In genomic region chr2:25462021-25462420, GRCh38 we compare ENCODE assay signal across 20 cellular contexts.
A peak's percentile ranks its signal among the peaks of the same experiment; 100 is the strongest.
DNase-seq lines count a peak whose midpoint lies in the region; ATAC-seq, FAIRE-seq and TF ChIP-seq lines count a peak whose summit lies in the region.
"Had no signal": no experiment of that assay in that cellular context is flagged by ENCODE, and none has a peak within 500 bp of the region (broad histone marks: within the 10 kb centered on the region; RNA-seq: fewer than 3 reads in every experiment).

No MANE protein-coding gene starts in this region.

- 93% methylated on average over 6 of the region's 6 CpGs for WGBS in HepG2 (ENCODE audit: low lambda C conversion rate)
- 100% methylated on average over 3 of the region's 6 CpGs for whole genome bisulfite sequencing in right lobe of liver (ENCODE audit: insufficient coverage, low coverage, low lambda C conversion rate, missing lambda C conversion rate)
- WGBS in K562 (ENCODE audit: insufficient coverage, low coverage, missing lambda C conversion rate) = 0% methylated on average over 6 of the region's 6 CpGs

- no peak overlapping the region for H3K4me2 ChIP-seq in HepG2 (ENCODE audit: low read depth, low read length)
- H3K4me2 ChIP-seq in K562 (ENCODE audit: insufficient read depth, low read length) = no peak overlapping the region
- peak overlapping the region; percentile 23 for H3K4me2 ChIP-seq in parathyroid adenoma (ENCODE audit: low read length)
- H3K4me2 ChIP-seq: BLaER1 had no signal

- TF ChIP-seq EP300 in HepG2 (IDR thresholded peaks at IDR 0.05; ENCODE audit: low read depth in 2 of 2, low read length in 2 of 2) = no peak
- no peak for TF ChIP-seq EP300 in HepG2 (CRISPR knock-in tag; IDR thresholded peaks at IDR 0.05; ENCODE audit: borderline replicate concordance)
- no peak for TF ChIP-seq EP300 in K562 (IDR thresholded peaks at IDR 0.05; ENCODE audit: low read length)

- POLR2A ChIA-PET in HepG2 (lab: Yijun Ruan, JAX) = no interaction called here
- POLR2A ChIA-PET in K562 (lab: Yijun Ruan, JAX) = interaction anchor here (1.1 kb wide), 1 partner anchor 19 kb away, joined by 4 read pairs; no protein-coding TSS in a partner anchor

- FAIRE-seq in HepG2 (lab: Jason Lieb, UNC) (no peak), K562 (lab: Jason Lieb, UNC) (no peak)
- FAIRE-seq: G401.6, GM12891, GM19239 had no signal

- H3K9me1 ChIP-seq in K562 (ENCODE audit: control insufficient read depth, insufficient read depth, low read length) = no peaks in the 10 kb centered on the region

- H4K20me1 ChIP-seq in HepG2 (ENCODE audit: insufficient read depth, low read length) = no peaks in the 10 kb centered on the region
- no peaks in the 10 kb centered on the region for H4K20me1 ChIP-seq in K562 (replicated peaks; ENCODE audit: control insufficient read depth, insufficient read depth, low read length)
- H4K20me1 ChIP-seq: BLaER1 had no signal

- no peak for TF ChIP-seq POLR2A in HepG2 (IDR thresholded peaks at IDR 0.05; ENCODE audit: insufficient read depth in 1 of 2, low read depth in 2 of 2, low read length in 2 of 2)
- no peak for TF ChIP-seq POLR2A in right lobe of liver (IDR thresholded peaks at IDR 0.05)
- TF ChIP-seq POLR2A in K562 (conservative IDR thresholded peaks at IDR 0.05) = no peak

- H3K36me3 ChIP-seq in HepG2 (replicated peaks in 1 of 2; ENCODE audit: control insufficient read depth in 1 of 2, insufficient read depth in 2 of 2, low read length in 2 of 2) = no peaks in the 10 kb centered on the region
- no peaks in the 10 kb centered on the region for H3K36me3 ChIP-seq in right lobe of liver
- H3K36me3 ChIP-seq in K562 (ENCODE audit: control insufficient read depth, insufficient read depth, low read length) = no peaks in the 10 kb centered on the region
- H3K36me3 ChIP-seq in parathyroid adenoma (ENCODE audit: control insufficient read depth, insufficient read depth, low read length) = no peaks in the 10 kb centered on the region
- H3K36me3 ChIP-seq: BE2C had no signal

- H2AFZ ChIP-seq in HepG2 (ENCODE audit: low read length) (no peak overlapping the region), K562 (ENCODE audit: low read depth, low read length) (no peak overlapping the region), parathyroid adenoma (no peak overlapping the region)

- no peaks in the 10 kb centered on the region for H3K27me3 ChIP-seq in HepG2 (ENCODE audit: control insufficient read depth in 1 of 2, insufficient read depth in 2 of 2, low read length in 2 of 2)
- no peaks in the 10 kb centered on the region for H3K27me3 ChIP-seq in right lobe of liver
- H3K27me3 ChIP-seq in K562 (ENCODE audit: control insufficient read depth in 2 of 2, insufficient read depth in 2 of 2, low read length in 2 of 2) = peaks cover 14 to 38% of the 10 kb centered on the region in 2 experiments
- H3K27me3 ChIP-seq in parathyroid adenoma (ENCODE audit: control insufficient read depth, insufficient read depth, low read length) = no peaks in the 10 kb centered on the region
- H3K27me3 ChIP-seq: BE2C, BLaER1 had no signal

- H3K27ac ChIP-seq in HepG2 (ENCODE audit: extremely low read length, insufficient read depth, low read length) (no peak overlapping the region), right lobe of liver (no peak overlapping the region), K562 (ENCODE audit: extremely low read depth, low read depth, low read length) (no peak overlapping the region), parathyroid adenoma (no peak overlapping the region)
- H3K27ac ChIP-seq: 22Rv1, BLaER1 had no signal

- no peak for ATAC-seq in HepG2
- ATAC-seq in right lobe of liver = no peak
- ATAC-seq in K562 = no peak

- intact Hi-C loops in HepG2 (cut with micrococcal nuclease; ENCODE audit: unreplicated experiment) = no loop called here
- intact Hi-C loops in right lobe of liver (cut with DNase I) = no loop called here
- intact Hi-C loops in K562 (cut with micrococcal nuclease) = no loop called here

- CTCF ChIA-PET in HepG2 (lab: Yijun Ruan, JAX; ENCODE audit: low intra/inter-chr PET ratio, low total read pairs) (no interaction called here), K562 (lab: Yijun Ruan, JAX; ENCODE audit: low intra/inter-chr PET ratio) (no interaction called here)

- TF ChIP-seq RAD21 in HepG2 (CRISPR knock-in tag; IDR thresholded peaks at IDR 0.05) (no peak), K562 (CRISPR knock-in tag; conservative IDR thresholded peaks at IDR 0.05 in 1 of 2, IDR thresholded peaks at IDR 0.05 in 1 of 2) (no peak)

- in situ Hi-C loops in HepG2 (cut with HindIII; ENCODE audit: extremely low pct_ligation_motif_present, low pct_unique_long_range_greater_than_20kb) (no loop called here), K562 (cut with MboI) (no loop called here)

- H3K4me1 ChIP-seq in HepG2 (ENCODE audit: insufficient read depth, low read length) (no peaks in the 10 kb centered on the region), right lobe of liver (no peaks in the 10 kb centered on the region), K562 (replicated peaks in 1 of 2; ENCODE audit: control insufficient read depth in 2 of 2, insufficient read depth in 2 of 2, low read length in 2 of 2) (no peaks in the 10 kb centered on the region), parathyroid adenoma (peaks cover 5% of the 10 kb centered on the region)
- H3K4me1 ChIP-seq: BE2C, BLaER1 had no signal

- DNase-seq in HepG2 (ENCODE audit: low spot score) (no peak), right lobe of liver (no peak), K562 (ENCODE audit: extremely low read depth in 1 of 4, low spot score in 3 of 4) (no peak), dedifferentiated amniotic fluid mesenchymal stem cell (ENCODE audit: extremely low spot score) (no peak), HuH-7 (ENCODE audit: low spot score) (no peak)
- DNase-seq: ACHN; BE2C; C1 segment of cervical spinal cord; CD4-positive, alpha-beta memory T cell; CD4-positive, CD25-positive, alpha-beta regulatory T cell; CD8-positive, alpha-beta memory T cell; COR-L47; DMS79 treated with DMSO at 0.1 percent for 48 hours; GF-D8 had no signal

- TF ChIP-seq CTCF in HepG2 (CRISPR knock-in tag; IDR thresholded peaks at IDR 0.05) (no peak), right lobe of liver (IDR thresholded peaks at IDR 0.05) (no peak), K562 (IDR thresholded peaks at IDR 0.05 in 2 of 3, conservative IDR thresholded peaks at IDR 0.05 in 1 of 3; ENCODE audit: insufficient read depth in 2 of 3, low read depth in 1 of 3, low read length in 3 of 3) (no peak), parathyroid adenoma (IDR thresholded peaks at IDR 0.05) (no peak)

- H3K9me3 ChIP-seq in HepG2 (ENCODE audit: low read length) (no peaks in the 10 kb centered on the region), right lobe of liver (no peaks in the 10 kb centered on the region), K562 (replicated peaks; ENCODE audit: control insufficient read depth, insufficient read depth, low read depth, low read length) (no peaks in the 10 kb centered on the region), parathyroid adenoma (ENCODE audit: control insufficient read depth, low read length) (no peaks in the 10 kb centered on the region)
- H3K9me3 ChIP-seq: BE2C, BLaER1 had no signal

- H3K9ac ChIP-seq in HepG2 (ENCODE audit: insufficient read depth, low read depth, low read length) (no peak overlapping the region), K562 (ENCODE audit: insufficient read depth in 1 of 2, low read depth in 2 of 2, low read length in 2 of 2) (no peak overlapping the region), parathyroid adenoma (no peak overlapping the region)
- H3K9ac ChIP-seq: BLaER1 had no signal

- no peaks in the 10 kb centered on the region for H3K79me2 ChIP-seq in HepG2 (ENCODE audit: insufficient read depth, low read length)
- no peaks in the 10 kb centered on the region for H3K79me2 ChIP-seq in K562 (ENCODE audit: control insufficient read depth, insufficient read depth, low read length)
- no peaks in the 10 kb centered on the region for H3K79me2 ChIP-seq in parathyroid adenoma

- BruUV-seq in HepG2 (replicated peaks; lab: Mats Ljungman, UMichigan) (no TSS peak), K562 (replicated peaks; lab: Mats Ljungman, UMichigan) (no TSS peak)

- H3K4me3 ChIP-seq in HepG2 (replicated peaks in 1 of 3; ENCODE audit: insufficient read depth in 1 of 3, low read depth in 2 of 3, low read length in 3 of 3) (no peak overlapping the region), right lobe of liver (no peak overlapping the region), K562 (no peak overlapping the region), parathyroid adenoma (ENCODE audit: low read depth, low read length) (no peak overlapping the region)
- H3K4me3 ChIP-seq: BLaER1 had no signal

TF ChIP-seq in HepG2, 621 proteins besides CTCF, POLR2A, EP300 and RAD21:
- peak; percentile 36; the same call in 1 of the 2 replicates for TF ChIP-seq MAFF (IDR thresholded peaks at IDR 0.05; ENCODE audit: low read depth, low read length)
- TF ChIP-seq MED13 (CRISPR knock-in tag; IDR thresholded peaks at IDR 0.05) = no peak
- no peak for TF ChIP-seq TAF15 (IDR thresholded peaks at IDR 0.05; ENCODE audit: low read depth, low read length, poor library complexity, severe bottlenecking)
- TF ChIP-seq ZNF678 (CRISPR knock-in tag; IDR thresholded peaks at IDR 0.05) = no peak
- no peak for TF ChIP-seq ZNF790 (CRISPR knock-in tag; IDR thresholded peaks at IDR 0.05; ENCODE audit: borderline replicate concordance)
- TF ChIP-seq MAFK (conservative IDR thresholded peaks at IDR 0.05 in 1 of 2, IDR thresholded peaks at IDR 0.05 in 1 of 2; ENCODE audit: low read length in 2 of 2) = peak; percentile 43 to 63

TF ChIP-seq in K562, 482 proteins besides CTCF, POLR2A, EP300 and RAD21:
- peak; percentile 40; the same call in 1 of the 2 replicates for TF ChIP-seq C11orf30 (IDR thresholded peaks at IDR 0.05; ENCODE audit: low read depth)
- peak; percentile 48 for TF ChIP-seq MAFG (tag; conservative IDR thresholded peaks at IDR 0.05)
- TF ChIP-seq ZFP1 (CRISPR knock-in tag; IDR thresholded peaks at IDR 0.05) = no peak
- TF ChIP-seq ZNF316 (IDR thresholded peaks at IDR 0.05) = peak; percentile 69
- TF ChIP-seq MAFF (IDR thresholded peaks at IDR 0.05; ENCODE audit: low read length) = peak; percentile 23; the same call in 1 of the 2 replicates

Comparison
In these comparisons a context has a peak if more than half of its experiments do, and no peak if none do; other contexts are left out.
1. Of the 241 proteins assayed by ChIP-seq in both HepG2 and K562: peak only in HepG2: MAFK; only in K562: MAFG; in both: MAFF; in neither: 238.